Comparison of ENCODE assay signal across 1 cellular context in genomic region chr14:34714320-34715107, GRCh38.
A peak's percentile ranks its signal among the peaks of the same experiment; 100 is the strongest.
TF ChIP-seq lines count a peak whose summit lies in the region.

Gene CFL2, minus strand, starts transcription at chr14:34714593. Its CDS starts 53 bp downstream, at chr14:34714540.

TF ChIP-seq in GM12878, 131 proteins besides CTCF, POLR2A, EP300 and RAD21 (continued from another document and continues in another):
- peak; percentile 58 for TF ChIP-seq NR2F1 (conservative IDR thresholded peaks at IDR 0.05)
- no peak for TF ChIP-seq CHD4 (IDR thresholded peaks at IDR 0.05)
- peak; percentile 59; the same call in 1 of the 2 replicates for TF ChIP-seq SMARCA5 (IDR thresholded peaks at IDR 0.05)
- no peak for TF ChIP-seq RCOR1 (conservative IDR thresholded peaks at IDR 0.05; ENCODE audit: low read depth, low read length)
- TF ChIP-seq KAT2A (conservative IDR thresholded peaks at IDR 0.05; ENCODE audit: control insufficient read depth, low read depth, low read length): no peak
- no peak for TF ChIP-seq TARDBP (IDR thresholded peaks at IDR 0.05; ENCODE audit: borderline replicate concordance)
- TF ChIP-seq SP1 (IDR thresholded peaks at IDR 0.05; ENCODE audit: low read depth, low read length): no peak
- peak; percentile 47 to 92; a peak in 3 of 4 replicates for TF ChIP-seq BHLHE40 (IDR thresholded peaks at IDR 0.05; ENCODE audit: borderline replicate concordance in 1 of 2, low read depth in 2 of 2, low read length in 1 of 2)
- TF ChIP-seq, protein P1, sequence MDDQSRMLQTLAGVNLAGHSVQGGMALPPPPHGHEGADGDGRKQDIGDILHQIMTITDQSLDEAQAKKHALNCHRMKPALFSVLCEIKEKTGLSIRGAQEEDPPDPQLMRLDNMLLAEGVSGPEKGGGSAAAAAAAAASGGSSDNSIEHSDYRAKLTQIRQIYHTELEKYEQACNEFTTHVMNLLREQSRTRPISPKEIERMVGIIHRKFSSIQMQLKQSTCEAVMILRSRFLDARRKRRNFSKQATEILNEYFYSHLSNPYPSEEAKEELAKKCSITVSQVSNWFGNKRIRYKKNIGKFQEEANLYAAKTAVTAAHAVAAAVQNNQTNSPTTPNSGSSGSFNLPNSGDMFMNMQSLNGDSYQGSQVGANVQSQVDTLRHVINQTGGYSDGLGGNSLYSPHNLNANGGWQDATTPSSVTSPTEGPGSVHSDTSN (IDR thresholded peaks at IDR 0.05; ENCODE audit: insufficient replicate concordance, low read depth, low read length): no peak
- no peak for TF ChIP-seq FOS (IDR thresholded peaks at IDR 0.05; ENCODE audit: borderline replicate concordance, extremely low read depth, insufficient read length)
- TF ChIP-seq, protein P2, sequence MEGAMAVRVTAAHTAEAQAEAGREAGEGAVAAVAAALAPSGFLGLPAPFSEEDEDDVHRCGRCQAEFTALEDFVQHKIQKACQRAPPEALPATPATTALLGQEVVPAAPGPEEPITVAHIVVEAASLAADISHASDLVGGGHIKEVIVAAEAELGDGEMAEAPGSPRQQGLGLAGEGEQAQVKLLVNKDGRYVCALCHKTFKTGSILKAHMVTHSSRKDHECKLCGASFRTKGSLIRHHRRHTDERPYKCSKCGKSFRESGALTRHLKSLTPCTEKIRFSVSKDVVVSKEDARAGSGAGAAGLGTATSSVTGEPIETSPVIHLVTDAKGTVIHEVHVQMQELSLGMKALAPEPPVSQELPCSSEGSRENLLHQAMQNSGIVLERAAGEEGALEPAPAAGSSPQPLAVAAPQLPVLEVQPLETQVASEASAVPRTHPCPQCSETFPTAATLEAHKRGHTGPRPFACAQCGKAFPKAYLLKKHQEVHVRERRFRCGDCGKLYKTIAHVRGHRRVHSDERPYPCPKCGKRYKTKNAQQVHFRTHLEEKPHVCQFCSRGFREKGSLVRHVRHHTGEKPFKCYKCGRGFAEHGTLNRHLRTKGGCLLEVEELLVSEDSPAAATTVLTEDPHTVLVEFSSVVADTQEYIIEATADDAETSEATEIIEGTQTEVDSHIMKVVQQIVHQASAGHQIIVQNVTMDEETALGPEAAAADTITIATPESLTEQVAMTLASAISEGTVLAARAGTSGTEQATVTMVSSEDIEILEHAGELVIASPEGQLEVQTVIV (IDR thresholded peaks at IDR 0.05; ENCODE audit: borderline replicate concordance, partially characterized antibody): no peak
- TF ChIP-seq WRNIP1 (IDR thresholded peaks at IDR 0.05; ENCODE audit: borderline replicate concordance, low read depth, low read length): no peak
- peak; percentile 60; the same call in 1 of the 2 replicates for TF ChIP-seq ZNF687 (IDR thresholded peaks at IDR 0.05)
- TF ChIP-seq ZNF217 (IDR thresholded peaks at IDR 0.05): peak; percentile 61; the same call in 1 of the 2 replicates
- no peak for TF ChIP-seq RAD51 (IDR thresholded peaks at IDR 0.05)
- TF ChIP-seq KLF5 (IDR thresholded peaks at IDR 0.05; ENCODE audit: partially characterized antibody): no peak
- TF ChIP-seq HSF1 (IDR thresholded peaks at IDR 0.05; ENCODE audit: low read depth, low read length): no peak
- peak; percentile 30 to 39; a peak in 1 of 4 replicates for TF ChIP-seq IKZF2 (IDR thresholded peaks at IDR 0.05)
- TF ChIP-seq, protein P3, sequence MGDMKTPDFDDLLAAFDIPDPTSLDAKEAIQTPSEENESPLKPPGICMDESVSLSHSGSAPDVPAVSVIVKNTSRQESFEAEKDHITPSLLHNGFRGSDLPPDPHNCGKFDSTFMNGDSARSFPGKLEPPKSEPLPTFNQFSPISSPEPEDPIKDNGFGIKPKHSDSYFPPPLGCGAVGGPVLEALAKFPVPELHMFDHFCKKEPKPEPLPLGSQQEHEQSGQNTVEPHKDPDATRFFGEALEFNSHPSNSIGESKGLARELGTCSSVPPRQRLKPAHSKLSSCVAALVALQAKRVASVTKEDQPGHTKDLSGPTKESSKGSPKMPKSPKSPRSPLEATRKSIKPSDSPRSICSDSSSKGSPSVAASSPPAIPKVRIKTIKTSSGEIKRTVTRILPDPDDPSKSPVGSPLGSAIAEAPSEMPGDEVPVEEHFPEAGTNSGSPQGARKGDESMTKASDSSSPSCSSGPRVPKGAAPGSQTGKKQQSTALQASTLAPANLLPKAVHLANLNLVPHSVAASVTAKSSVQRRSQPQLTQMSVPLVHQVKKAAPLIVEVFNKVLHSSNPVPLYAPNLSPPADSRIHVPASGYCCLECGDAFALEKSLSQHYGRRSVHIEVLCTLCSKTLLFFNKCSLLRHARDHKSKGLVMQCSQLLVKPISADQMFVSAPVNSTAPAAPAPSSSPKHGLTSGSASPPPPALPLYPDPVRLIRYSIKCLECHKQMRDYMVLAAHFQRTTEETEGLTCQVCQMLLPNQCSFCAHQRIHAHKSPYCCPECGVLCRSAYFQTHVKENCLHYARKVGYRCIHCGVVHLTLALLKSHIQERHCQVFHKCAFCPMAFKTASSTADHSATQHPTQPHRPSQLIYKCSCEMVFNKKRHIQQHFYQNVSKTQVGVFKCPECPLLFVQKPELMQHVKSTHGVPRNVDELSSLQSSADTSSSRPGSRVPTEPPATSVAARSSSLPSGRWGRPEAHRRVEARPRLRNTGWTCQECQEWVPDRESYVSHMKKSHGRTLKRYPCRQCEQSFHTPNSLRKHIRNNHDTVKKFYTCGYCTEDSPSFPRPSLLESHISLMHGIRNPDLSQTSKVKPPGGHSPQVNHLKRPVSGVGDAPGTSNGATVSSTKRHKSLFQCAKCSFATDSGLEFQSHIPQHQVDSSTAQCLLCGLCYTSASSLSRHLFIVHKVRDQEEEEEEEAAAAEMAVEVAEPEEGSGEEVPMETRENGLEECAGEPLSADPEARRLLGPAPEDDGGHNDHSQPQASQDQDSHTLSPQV (IDR thresholded peaks at IDR 0.05): 0 out of 2 replicates have a peak, but pooled peaks have one; percentile 35
- no peak for TF ChIP-seq ZNF274 (IDR thresholded peaks at IDR 0.05; ENCODE audit: insufficient read depth, insufficient read length)
- TF ChIP-seq MTA2 (IDR thresholded peaks at IDR 0.05; ENCODE audit: low read depth): no peak
- TF ChIP-seq PAX5 (IDR thresholded peaks at IDR 0.05; ENCODE audit: borderline replicate concordance, low read depth, low read length): no peak
- no peak for TF ChIP-seq CBFB (IDR thresholded peaks at IDR 0.05; ENCODE audit: low read depth)
- TF ChIP-seq STAT3 (IDR thresholded peaks at IDR 0.05; ENCODE audit: low read depth, low read length): no peak
- TF ChIP-seq CEBPB (IDR thresholded peaks at IDR 0.05; ENCODE audit: borderline replicate concordance in 1 of 2, low read depth in 2 of 2, low read length in 2 of 2): no peak
- TF ChIP-seq, protein P4, sequence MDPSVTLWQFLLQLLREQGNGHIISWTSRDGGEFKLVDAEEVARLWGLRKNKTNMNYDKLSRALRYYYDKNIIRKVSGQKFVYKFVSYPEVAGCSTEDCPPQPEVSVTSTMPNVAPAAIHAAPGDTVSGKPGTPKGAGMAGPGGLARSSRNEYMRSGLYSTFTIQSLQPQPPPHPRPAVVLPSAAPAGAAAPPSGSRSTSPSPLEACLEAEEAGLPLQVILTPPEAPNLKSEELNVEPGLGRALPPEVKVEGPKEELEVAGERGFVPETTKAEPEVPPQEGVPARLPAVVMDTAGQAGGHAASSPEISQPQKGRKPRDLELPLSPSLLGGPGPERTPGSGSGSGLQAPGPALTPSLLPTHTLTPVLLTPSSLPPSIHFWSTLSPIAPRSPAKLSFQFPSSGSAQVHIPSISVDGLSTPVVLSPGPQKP (IDR thresholded peaks at IDR 0.05; ENCODE audit: low read depth, low read length): no peak
- TF ChIP-seq NKRF (conservative IDR thresholded peaks at IDR 0.05): peak; percentile 71
- TF ChIP-seq ETV6 (conservative IDR thresholded peaks at IDR 0.05 in 1 of 2, IDR thresholded peaks at IDR 0.05 in 1 of 2; ENCODE audit: borderline replicate concordance in 1 of 2, low read depth in 1 of 2): no peak
- TF ChIP-seq IKZF1 (conservative IDR thresholded peaks at IDR 0.05): peak; percentile 85
- no peak; the same call in 1 of the 2 replicates for TF ChIP-seq CREM (IDR thresholded peaks at IDR 0.05; ENCODE audit: low read depth)
- TF ChIP-seq HCFC1 (IDR thresholded peaks at IDR 0.05; ENCODE audit: low read length): no peak
- no peak for TF ChIP-seq SUZ12 (IDR thresholded peaks at IDR 0.05; ENCODE audit: unreplicated experiment)
- TF ChIP-seq LARP7 (IDR thresholded peaks at IDR 0.05): peak; percentile 73; the same call in 1 of the 2 replicates
- TF ChIP-seq, protein P5, sequence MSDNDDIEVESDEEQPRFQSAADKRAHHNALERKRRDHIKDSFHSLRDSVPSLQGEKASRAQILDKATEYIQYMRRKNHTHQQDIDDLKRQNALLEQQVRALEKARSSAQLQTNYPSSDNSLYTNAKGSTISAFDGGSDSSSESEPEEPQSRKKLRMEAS (IDR thresholded peaks at IDR 0.05; ENCODE audit: low read depth, low read length): no peak
- TF ChIP-seq E2F4 (IDR thresholded peaks at IDR 0.05; ENCODE audit: low read depth, low read length): no peak; the same call in 1 of the 2 replicates
- TF ChIP-seq TAF1 (IDR thresholded peaks at IDR 0.05; ENCODE audit: borderline replicate concordance, low read depth, low read length): peak; percentile 69; the same call in 1 of the 2 replicates
- TF ChIP-seq ESRRA (IDR thresholded peaks at IDR 0.05; ENCODE audit: low read length): no peak
- TF ChIP-seq NFXL1 (IDR thresholded peaks at IDR 0.05; ENCODE audit: borderline replicate concordance): no peak
- TF ChIP-seq, protein P6, sequence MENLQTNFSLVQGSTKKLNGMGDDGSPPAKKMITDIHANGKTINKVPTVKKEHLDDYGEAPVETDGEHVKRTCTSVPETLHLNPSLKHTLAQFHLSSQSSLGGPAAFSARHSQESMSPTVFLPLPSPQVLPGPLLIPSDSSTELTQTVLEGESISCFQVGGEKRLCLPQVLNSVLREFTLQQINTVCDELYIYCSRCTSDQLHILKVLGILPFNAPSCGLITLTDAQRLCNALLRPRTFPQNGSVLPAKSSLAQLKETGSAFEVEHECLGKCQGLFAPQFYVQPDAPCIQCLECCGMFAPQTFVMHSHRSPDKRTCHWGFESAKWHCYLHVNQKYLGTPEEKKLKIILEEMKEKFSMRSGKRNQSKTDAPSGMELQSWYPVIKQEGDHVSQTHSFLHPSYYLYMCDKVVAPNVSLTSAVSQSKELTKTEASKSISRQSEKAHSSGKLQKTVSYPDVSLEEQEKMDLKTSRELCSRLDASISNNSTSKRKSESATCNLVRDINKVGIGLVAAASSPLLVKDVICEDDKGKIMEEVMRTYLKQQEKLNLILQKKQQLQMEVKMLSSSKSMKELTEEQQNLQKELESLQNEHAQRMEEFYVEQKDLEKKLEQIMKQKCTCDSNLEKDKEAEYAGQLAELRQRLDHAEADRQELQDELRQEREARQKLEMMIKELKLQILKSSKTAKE (IDR thresholded peaks at IDR 0.05; ENCODE audit: low read depth, poor library complexity, severe bottlenecking): no peak
